In the genomic region with DNA sequence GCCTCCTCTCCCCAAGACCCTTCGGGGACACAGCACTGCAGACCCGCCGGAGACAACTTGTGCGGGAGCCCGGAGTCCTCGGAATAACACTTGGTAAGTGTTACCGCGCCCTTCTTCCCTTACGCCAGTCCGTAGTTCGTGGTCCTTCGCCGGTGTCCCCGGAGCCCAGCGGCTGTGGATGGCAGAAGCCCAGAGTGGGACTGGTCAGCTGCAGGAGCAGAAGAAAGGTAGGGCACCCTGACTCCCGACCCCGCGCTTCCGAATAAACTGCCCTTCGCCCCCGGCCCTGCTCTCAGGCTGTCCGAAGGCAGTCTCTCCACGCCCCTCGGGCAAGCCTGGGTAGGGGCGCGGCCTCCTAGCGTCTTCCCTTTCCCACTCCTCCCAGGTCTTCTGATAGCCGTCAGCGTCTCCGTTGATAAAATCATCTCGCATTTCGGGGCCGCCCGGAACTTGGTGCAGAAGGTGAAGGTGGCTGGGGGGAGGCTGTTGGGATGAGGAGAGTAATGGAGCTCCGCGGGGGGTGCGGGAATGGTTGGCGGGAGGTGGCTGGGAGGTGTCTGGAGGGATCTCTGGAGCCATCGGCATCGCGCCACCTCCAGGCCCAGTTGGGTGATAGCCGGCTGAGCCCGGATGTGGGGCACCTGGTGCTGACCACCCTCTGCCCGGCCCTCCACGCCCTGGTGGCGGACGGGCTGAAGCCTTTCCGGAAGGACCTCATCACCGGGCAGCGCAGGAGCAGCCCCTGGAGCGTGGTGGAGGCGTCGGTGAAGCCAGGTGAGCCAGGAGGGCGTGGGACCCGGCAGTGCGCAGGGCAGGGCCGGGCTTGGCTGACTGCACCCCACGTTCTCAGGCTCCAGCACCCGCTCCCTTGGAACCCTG, we compare ENCODE assay signal across 1 cellular context.
TF ChIP-seq lines count a peak whose summit lies in the region.

No MANE protein-coding gene starts in this region.

TF ChIP-seq in K562, 482 proteins besides CTCF, POLR2A, EP300 and RAD21 (continued from another document and continues in another):
- TF ChIP-seq, protein P1, sequence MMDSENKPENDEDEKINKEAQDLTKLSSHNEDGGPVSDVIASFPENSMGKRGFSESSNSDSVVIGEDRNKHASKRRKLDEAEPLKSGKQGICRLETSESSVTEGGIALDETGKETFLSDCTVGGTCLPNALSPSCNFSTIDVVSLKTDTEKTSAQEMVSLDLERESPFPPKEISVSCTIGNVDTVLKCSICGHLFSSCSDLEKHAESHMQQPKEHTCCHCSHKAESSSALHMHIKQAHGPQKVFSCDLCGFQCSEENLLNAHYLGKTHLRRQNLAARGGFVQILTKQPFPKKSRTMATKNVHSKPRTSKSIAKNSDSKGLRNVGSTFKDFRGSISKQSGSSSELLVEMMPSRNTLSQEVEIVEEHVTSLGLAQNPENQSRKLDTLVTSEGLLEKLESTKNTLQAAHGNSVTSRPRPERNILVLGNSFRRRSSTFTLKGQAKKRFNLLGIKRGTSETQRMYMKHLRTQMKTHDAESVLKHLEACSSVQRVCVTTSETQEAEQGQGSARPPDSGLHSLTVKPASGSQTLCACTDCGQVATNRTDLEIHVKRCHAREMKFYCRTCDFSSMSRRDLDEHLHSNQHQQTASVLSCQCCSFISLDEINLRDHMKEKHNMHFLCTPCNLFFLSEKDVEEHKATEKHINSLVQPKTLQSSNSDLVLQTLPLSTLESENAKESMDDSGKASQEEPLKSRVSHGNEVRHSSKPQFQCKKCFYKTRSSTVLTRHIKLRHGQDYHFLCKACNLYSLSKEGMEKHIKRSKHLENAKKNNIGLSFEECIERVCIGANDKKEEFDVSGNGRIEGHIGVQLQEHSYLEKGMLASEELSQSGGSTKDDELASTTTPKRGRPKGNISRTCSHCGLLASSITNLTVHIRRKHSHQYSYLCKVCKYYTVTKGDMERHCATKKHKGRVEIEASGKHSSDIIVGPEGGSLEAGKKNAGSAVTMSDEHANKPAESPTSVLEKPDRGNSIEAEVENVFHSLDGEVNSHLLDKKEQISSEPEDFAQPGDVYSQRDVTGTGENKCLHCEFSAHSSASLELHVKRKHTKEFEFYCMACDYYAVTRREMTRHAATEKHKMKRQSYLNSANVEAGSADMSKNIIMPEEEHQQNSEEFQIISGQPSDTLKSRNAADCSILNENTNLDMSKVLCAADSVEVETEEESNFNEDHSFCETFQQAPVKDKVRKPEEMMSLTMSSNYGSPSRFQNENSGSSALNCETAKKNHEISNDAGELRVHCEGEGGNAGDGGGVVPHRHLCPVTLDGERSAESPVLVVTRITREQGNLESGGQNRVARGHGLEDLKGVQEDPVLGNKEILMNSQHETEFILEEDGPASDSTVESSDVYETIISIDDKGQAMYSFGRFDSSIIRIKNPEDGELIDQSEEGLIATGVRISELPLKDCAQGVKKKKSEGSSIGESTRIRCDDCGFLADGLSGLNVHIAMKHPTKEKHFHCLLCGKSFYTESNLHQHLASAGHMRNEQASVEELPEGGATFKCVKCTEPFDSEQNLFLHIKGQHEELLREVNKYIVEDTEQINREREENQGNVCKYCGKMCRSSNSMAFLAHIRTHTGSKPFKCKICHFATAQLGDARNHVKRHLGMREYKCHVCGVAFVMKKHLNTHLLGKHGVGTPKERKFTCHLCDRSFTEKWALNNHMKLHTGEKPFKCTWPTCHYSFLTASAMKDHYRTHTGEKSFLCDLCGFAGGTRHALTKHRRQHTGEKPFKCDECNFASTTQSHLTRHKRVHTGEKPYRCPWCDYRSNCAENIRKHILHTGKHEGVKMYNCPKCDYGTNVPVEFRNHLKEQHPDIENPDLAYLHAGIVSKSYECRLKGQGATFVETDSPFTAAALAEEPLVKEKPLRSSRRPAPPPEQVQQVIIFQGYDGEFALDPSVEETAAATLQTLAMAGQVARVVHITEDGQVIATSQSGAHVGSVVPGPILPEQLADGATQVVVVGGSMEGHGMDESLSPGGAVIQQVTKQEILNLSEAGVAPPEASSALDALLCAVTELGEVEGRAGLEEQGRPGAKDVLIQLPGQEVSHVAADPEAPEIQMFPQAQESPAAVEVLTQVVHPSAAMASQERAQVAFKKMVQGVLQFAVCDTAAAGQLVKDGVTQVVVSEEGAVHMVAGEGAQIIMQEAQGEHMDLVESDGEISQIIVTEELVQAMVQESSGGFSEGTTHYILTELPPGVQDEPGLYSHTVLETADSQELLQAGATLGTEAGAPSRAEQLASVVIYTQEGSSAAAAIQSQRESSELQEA (IDR thresholded peaks at IDR 0.05; ENCODE audit: low read depth): peak; percentile 50; the same call in 1 of the 2 replicates
- peak; percentile 47 for TF ChIP-seq RBBP5 (IDR thresholded peaks at IDR 0.05; ENCODE audit: borderline replicate concordance, insufficient read depth, low read length, poor library complexity, severe bottlenecking)
- TF ChIP-seq, protein P2, sequence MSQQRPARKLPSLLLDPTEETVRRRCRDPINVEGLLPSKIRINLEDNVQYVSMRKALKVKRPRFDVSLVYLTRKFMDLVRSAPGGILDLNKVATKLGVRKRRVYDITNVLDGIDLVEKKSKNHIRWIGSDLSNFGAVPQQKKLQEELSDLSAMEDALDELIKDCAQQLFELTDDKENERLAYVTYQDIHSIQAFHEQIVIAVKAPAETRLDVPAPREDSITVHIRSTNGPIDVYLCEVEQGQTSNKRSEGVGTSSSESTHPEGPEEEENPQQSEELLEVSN (IDR thresholded peaks at IDR 0.05; ENCODE audit: borderline replicate concordance in 1 of 2, extremely low read depth in 1 of 2, insufficient read depth in 1 of 2, insufficient read length in 1 of 2, low read depth in 1 of 2, low read length in 1 of 2, poor library complexity in 1 of 2, severe bottlenecking in 1 of 2): peak in 1 of 2 experiments; percentile 28
- peak; percentile 69 for TF ChIP-seq CTBP1 (IDR thresholded peaks at IDR 0.05; ENCODE audit: borderline replicate concordance)
- peak; percentile 35; the same call in 1 of the 2 replicates for TF ChIP-seq HCFC1 (IDR thresholded peaks at IDR 0.05; ENCODE audit: low read depth, low read length)
- no peak for TF ChIP-seq NFXL1 (CRISPR knock-in tag; IDR thresholded peaks at IDR 0.05)
- TF ChIP-seq SMAD4 (CRISPR knock-in tag; conservative IDR thresholded peaks at IDR 0.05): peak; percentile 26; the same call in 1 of the 2 replicates
- TF ChIP-seq, protein P3, sequence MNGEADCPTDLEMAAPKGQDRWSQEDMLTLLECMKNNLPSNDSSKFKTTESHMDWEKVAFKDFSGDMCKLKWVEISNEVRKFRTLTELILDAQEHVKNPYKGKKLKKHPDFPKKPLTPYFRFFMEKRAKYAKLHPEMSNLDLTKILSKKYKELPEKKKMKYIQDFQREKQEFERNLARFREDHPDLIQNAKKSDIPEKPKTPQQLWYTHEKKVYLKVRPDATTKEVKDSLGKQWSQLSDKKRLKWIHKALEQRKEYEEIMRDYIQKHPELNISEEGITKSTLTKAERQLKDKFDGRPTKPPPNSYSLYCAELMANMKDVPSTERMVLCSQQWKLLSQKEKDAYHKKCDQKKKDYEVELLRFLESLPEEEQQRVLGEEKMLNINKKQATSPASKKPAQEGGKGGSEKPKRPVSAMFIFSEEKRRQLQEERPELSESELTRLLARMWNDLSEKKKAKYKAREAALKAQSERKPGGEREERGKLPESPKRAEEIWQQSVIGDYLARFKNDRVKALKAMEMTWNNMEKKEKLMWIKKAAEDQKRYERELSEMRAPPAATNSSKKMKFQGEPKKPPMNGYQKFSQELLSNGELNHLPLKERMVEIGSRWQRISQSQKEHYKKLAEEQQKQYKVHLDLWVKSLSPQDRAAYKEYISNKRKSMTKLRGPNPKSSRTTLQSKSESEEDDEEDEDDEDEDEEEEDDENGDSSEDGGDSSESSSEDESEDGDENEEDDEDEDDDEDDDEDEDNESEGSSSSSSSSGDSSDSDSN (IDR thresholded peaks at IDR 0.05; ENCODE audit: borderline replicate concordance in 1 of 2, low read depth in 2 of 2, low read length in 2 of 2): 0 out of 4 replicates have a peak, but pooled peaks of 1 of the 2 experiments have one; percentile 34
- no peak for TF ChIP-seq ZBED1 (IDR thresholded peaks at IDR 0.05)
- TF ChIP-seq HDAC2 (IDR thresholded peaks at IDR 0.05): 0 out of 2 replicates have a peak, but pooled peaks have one; percentile 40
- no peak for TF ChIP-seq ZNF75A (CRISPR knock-in tag; IDR thresholded peaks at IDR 0.05)
- peak in 1 of 2 experiments; percentile 20; a peak in 2 of 4 replicates for TF ChIP-seq MAZ (CRISPR knock-in tag; conservative IDR thresholded peaks at IDR 0.05 in 1 of 2, IDR thresholded peaks at IDR 0.05 in 1 of 2)
- TF ChIP-seq CBFB (CRISPR knock-in tag; IDR thresholded peaks at IDR 0.05): peak; percentile 68; the same call in 1 of the 2 replicates
- TF ChIP-seq, protein P4, sequence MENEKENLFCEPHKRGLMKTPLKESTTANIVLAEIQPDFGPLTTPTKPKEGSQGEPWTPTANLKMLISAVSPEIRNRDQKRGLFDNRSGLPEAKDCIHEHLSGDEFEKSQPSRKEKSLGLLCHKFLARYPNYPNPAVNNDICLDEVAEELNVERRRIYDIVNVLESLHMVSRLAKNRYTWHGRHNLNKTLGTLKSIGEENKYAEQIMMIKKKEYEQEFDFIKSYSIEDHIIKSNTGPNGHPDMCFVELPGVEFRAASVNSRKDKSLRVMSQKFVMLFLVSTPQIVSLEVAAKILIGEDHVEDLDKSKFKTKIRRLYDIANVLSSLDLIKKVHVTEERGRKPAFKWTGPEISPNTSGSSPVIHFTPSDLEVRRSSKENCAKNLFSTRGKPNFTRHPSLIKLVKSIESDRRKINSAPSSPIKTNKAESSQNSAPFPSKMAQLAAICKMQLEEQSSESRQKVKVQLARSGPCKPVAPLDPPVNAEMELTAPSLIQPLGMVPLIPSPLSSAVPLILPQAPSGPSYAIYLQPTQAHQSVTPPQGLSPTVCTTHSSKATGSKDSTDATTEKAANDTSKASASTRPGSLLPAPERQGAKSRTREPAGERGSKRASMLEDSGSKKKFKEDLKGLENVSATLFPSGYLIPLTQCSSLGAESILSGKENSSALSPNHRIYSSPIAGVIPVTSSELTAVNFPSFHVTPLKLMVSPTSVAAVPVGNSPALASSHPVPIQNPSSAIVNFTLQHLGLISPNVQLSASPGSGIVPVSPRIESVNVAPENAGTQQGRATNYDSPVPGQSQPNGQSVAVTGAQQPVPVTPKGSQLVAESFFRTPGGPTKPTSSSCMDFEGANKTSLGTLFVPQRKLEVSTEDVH (IDR thresholded peaks at IDR 0.05; ENCODE audit: low read depth, partially characterized antibody): peak; percentile 24
- 0 out of 2 replicates have a peak, but pooled peaks have one; percentile 21 for TF ChIP-seq MYNN (IDR thresholded peaks at IDR 0.05)
- no peak for TF ChIP-seq MYNN (CRISPR knock-in tag; IDR thresholded peaks at IDR 0.05)
- TF ChIP-seq ZNF717 (CRISPR knock-in tag; IDR thresholded peaks at IDR 0.05): no peak
- peak; percentile 18; the same call in 1 of the 2 replicates for TF ChIP-seq MYC (IDR thresholded peaks at IDR 0.05; ENCODE audit: low read depth, low read length)
- TF ChIP-seq MYC (CRISPR knock-in tag; IDR thresholded peaks at IDR 0.05; ENCODE audit: borderline replicate concordance, low read depth): 0 out of 2 replicates have a peak, but pooled peaks have one; percentile 18
- 0 out of 2 replicates have a peak, but pooled peaks have one; percentile 37 for TF ChIP-seq MTA3 (IDR thresholded peaks at IDR 0.05; ENCODE audit: borderline replicate concordance)
- TF ChIP-seq FOXJ2 (tag; IDR thresholded peaks at IDR 0.05): no peak
- TF ChIP-seq EGR1 (conservative IDR thresholded peaks at IDR 0.05): no peak
- TF ChIP-seq RB1 (IDR thresholded peaks at IDR 0.05; ENCODE audit: low read depth): peak; percentile 77
- TF ChIP-seq, protein P5, sequence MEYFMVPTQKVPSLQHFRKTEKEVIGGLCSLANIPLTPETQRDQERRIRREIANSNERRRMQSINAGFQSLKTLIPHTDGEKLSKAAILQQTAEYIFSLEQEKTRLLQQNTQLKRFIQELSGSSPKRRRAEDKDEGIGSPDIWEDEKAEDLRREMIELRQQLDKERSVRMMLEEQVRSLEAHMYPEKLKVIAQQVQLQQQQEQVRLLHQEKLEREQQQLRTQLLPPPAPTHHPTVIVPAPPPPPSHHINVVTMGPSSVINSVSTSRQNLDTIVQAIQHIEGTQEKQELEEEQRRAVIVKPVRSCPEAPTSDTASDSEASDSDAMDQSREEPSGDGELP (CRISPR knock-in tag; IDR thresholded peaks at IDR 0.05; ENCODE audit: borderline replicate concordance): peak; percentile 68; the same call in 1 of the 2 replicates
- peak; percentile 87 for TF ChIP-seq RBM22 (IDR thresholded peaks at IDR 0.05; ENCODE audit: low read depth, low read length, poor library complexity, severe bottlenecking)
- TF ChIP-seq, protein P6, sequence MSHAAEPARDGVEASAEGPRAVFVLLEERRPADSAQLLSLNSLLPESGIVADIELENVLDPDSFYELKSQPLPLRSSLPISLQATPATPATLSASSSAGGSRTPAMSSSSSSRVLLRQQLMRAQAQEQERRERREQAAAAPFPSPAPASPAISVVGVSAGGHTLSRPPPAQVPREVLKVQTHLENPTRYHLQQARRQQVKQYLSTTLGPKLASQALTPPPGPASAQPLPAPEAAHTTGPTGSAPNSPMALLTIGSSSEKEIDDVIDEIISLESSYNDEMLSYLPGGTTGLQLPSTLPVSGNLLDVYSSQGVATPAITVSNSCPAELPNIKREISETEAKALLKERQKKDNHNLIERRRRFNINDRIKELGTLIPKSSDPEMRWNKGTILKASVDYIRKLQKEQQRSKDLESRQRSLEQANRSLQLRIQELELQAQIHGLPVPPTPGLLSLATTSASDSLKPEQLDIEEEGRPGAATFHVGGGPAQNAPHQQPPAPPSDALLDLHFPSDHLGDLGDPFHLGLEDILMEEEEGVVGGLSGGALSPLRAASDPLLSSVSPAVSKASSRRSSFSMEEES (CRISPR knock-in tag; IDR thresholded peaks at IDR 0.05): no peak
- peak; percentile 33 for TF ChIP-seq HMGN3 (IDR thresholded peaks at IDR 0.05; ENCODE audit: borderline replicate concordance, extremely low read depth, insufficient read length, low read depth, low read length)
- no peak for TF ChIP-seq ZNF282 (CRISPR knock-in tag; IDR thresholded peaks at IDR 0.05)
- 0 out of 2 replicates have a peak, but pooled peaks have one; percentile 11 for TF ChIP-seq ZNF134 (CRISPR knock-in tag; conservative IDR thresholded peaks at IDR 0.05)
- peak in 2 of 3 experiments; percentile 13 to 16 for TF ChIP-seq YY1 (IDR thresholded peaks at IDR 0.05; ENCODE audit: borderline replicate concordance in 1 of 3, control insufficient read depth in 1 of 3, extremely low read depth in 1 of 3, insufficient read depth in 3 of 3, insufficient read length in 1 of 3, insufficient replicate concordance in 2 of 3, low read depth in 1 of 3, low read length in 2 of 3)
- TF ChIP-seq, protein P7, sequence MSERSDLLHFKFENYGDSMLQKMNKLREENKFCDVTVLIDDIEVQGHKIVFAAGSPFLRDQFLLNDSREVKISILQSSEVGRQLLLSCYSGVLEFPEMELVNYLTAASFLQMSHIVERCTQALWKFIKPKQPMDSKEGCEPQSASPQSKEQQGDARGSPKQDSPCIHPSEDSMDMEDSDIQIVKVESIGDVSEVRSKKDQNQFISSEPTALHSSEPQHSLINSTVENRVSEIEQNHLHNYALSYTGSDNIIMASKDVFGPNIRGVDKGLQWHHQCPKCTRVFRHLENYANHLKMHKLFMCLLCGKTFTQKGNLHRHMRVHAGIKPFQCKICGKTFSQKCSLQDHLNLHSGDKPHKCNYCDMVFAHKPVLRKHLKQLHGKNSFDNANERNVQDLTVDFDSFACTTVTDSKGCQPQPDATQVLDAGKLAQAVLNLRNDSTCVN (CRISPR knock-in tag; IDR thresholded peaks at IDR 0.05): no peak
- no peak for TF ChIP-seq BRD4 (IDR thresholded peaks at IDR 0.05)
